Comparison of ENCODE assay signal across 10 cellular contexts in the genomic region with DNA sequence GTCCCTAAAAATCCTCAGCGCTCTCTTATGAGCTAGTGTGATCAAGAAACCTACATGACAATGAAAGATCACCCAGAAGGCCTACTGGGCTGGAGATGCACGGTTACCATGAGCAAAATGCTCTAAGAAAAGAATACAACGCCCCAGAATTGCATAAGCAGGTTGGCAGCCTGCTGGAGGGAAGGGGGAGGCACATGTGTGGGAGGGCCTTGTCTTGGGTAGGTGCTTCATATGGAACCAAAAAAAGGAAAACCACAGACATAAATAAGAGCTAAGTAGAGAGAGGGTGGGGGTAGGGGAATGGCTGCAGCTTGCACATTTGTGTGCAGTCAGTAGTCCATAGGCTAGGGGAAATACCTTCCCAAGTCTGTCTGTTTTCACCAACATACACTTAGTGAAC.
A peak's percentile ranks its signal among the peaks of the same experiment; 100 is the strongest.
DNase-seq lines count a peak whose midpoint lies in the region; ATAC-seq and TF ChIP-seq lines count a peak whose summit lies in the region.
"Had no signal": no experiment of that assay in that cellular context is flagged by ENCODE, and none has a peak within 500 bp of the region (broad histone marks: within the 10 kb centered on the region; RNA-seq: fewer than 3 reads in every experiment).

No MANE protein-coding gene starts in this region.

- H3K27ac ChIP-seq in coronary artery = no peak overlapping the region

- H3K4me3 ChIP-seq in fibroblast of pulmonary artery (replicated peaks; ENCODE audit: low read depth, low read length) = no peak overlapping the region
- no peak overlapping the region for H3K4me3 ChIP-seq in coronary artery

- DNase-seq in GDM1 (lab: John Stamatoyannopoulos, UW) = peak; percentile 84
- peak; percentile 8 for DNase-seq in T-helper 22 cell (ENCODE audit: low read depth)
- peak; percentile 71 for DNase-seq in fibroblast of pulmonary artery (ENCODE audit: low read depth)
- DNase-seq in DMS53 treated with DMSO at 0.1 percent for 48 hours (lab: John Stamatoyannopoulos, UW; ENCODE audit: unreplicated experiment) = no peak
- no peak for DNase-seq in coronary artery (ENCODE audit: low spot score)
- no peak for DNase-seq in NCI-H2196 (lab: John Stamatoyannopoulos, UW; ENCODE audit: unreplicated experiment)
- DNase-seq in epidermal melanocyte (ENCODE audit: insufficient read length, low spot score) = no peak
- DNase-seq: HFFc6, T-helper 9 cell had no signal

- peak; percentile 24 for ATAC-seq in HG03108 (IDR thresholded peaks at IDR 0.05; ENCODE audit: unreplicated experiment)

- TF ChIP-seq CTCF in fibroblast of pulmonary artery (IDR thresholded peaks at IDR 0.05; ENCODE audit: low read length, missing control alignments) (no peak), coronary artery (IDR thresholded peaks at IDR 0.05) (no peak)

Comparison
In these comparisons a context has a peak if more than half of its experiments do, and no peak if none do; other contexts are left out.
1. DNase-seq: peak in GDM1 (single experiment), T-helper 22 cell (single experiment) and fibroblast of pulmonary artery (single experiment); none in DMS53 treated with DMSO at 0.1 percent for 48 hours (single experiment), coronary artery (single experiment), NCI-H2196 (single experiment) and epidermal melanocyte (single experiment).